In the genomic region with DNA sequence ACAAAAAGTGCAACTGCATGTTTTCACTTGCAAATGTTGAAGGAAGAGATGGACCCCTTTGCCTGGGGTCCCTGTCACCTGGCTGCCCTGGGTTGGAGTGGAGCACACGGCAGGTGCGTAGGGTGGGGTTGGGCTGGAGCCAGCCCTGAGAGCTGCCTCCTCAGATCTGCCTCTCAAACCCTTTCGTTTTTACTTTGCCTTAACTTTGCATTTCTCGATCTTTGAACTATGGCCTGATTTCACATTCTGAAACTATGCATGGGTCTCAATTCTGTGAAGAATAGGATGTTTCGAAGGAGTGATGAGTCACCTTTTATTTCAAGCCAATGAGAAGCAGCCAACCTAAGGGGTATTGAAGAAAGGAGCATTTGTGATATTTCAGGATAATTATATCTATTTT, we compare ENCODE assay signal across 8 cellular contexts.
DNase-seq lines count a peak whose midpoint lies in the region; ATAC-seq, FAIRE-seq and TF ChIP-seq lines count a peak whose summit lies in the region.

No MANE protein-coding gene starts in this region.

- no peak for FAIRE-seq in H54 (lab: Jason Lieb, UNC)

- no peaks in the 10 kb centered on the region for H3K36me3 ChIP-seq in MG63

- TF ChIP-seq POLR2A in H54 (IDR thresholded peaks at IDR 0.05; ENCODE audit: low read depth, low read length), result no peak

- H3K9me3 ChIP-seq in MG63, result no peaks in the 10 kb centered on the region

- H3K27ac Mint-ChIP-seq in activated naive CD4-positive, alpha-beta T cell treated with anti-CD3 and anti-CD28 coated beads, Interleukin-2, amount 50 U/mL, for 72 hours, result peak overlapping the region in 1 of 2 donors; percentile 25

- ATAC-seq in GM19372 (IDR thresholded peaks at IDR 0.05; ENCODE audit: low read depth, unreplicated experiment) (peak; percentile 88), HG03097 (IDR thresholded peaks at IDR 0.05; ENCODE audit: low FRiP score, unreplicated experiment) (peak; percentile 88)
- ATAC-seq in activated naive CD4-positive, alpha-beta T cell treated with anti-CD3 and anti-CD28 coated beads, Interleukin-2, amount 50 U/mL, for 72 hours, result peak; percentile 73 to 79

- H3K4me3 ChIP-seq in MG63, result no peak overlapping the region

- TF ChIP-seq CTCF in GM10266 (IDR thresholded peaks at IDR 0.05; ENCODE audit: control insufficient read depth, insufficient read depth, low read depth, missing control alignments), result no peak

- H3K36me3 Mint-ChIP-seq in activated naive CD4-positive, alpha-beta T cell treated with anti-CD3 and anti-CD28 coated beads, Interleukin-2, amount 50 U/mL, for 72 hours, result peaks cover 0 to 5% of the 10 kb centered on the region in 2 donors

- DNase-seq in GM10266 (ENCODE audit: extremely low spot score) (peak; percentile 57), NCI-H1930 (lab: John Stamatoyannopoulos, UW) (no peak), MG63 (no peak), DMS153 (lab: John Stamatoyannopoulos, UW) (no peak), H54 (ENCODE audit: insufficient read length, low spot score) (no peak)
- DNase-seq in activated naive CD4-positive, alpha-beta T cell treated with anti-CD3 and anti-CD28 coated beads, Interleukin-2, amount 50 U/mL, for 72 hours (ENCODE audit: low spot score in 2 of 2), result peak in 1 of 2 donors; percentile 52

- H3K27me3 ChIP-seq in MG63, result peaks cover 11% of the 10 kb centered on the region

- no peaks in the 10 kb centered on the region for H3K9me3 Mint-ChIP-seq in activated naive CD4-positive, alpha-beta T cell treated with anti-CD3 and anti-CD28 coated beads, Interleukin-2, amount 50 U/mL, for 72 hours
